Comparison of ENCODE assay signal across 8 cellular contexts in genomic region chr22:21568207-21569075, GRCh38.
DNase-seq lines count a peak whose midpoint lies in the region; ATAC-seq, FAIRE-seq and TF ChIP-seq lines count a peak whose summit lies in the region.

No MANE protein-coding gene starts in this region.

- H3K4me1 ChIP-seq in neutrophil (ENCODE audit: control insufficient read depth in 1 of 2, insufficient read depth in 1 of 2, low read depth in 1 of 2, low read length in 1 of 2): peaks cover 54 to 57% of the 10 kb centered on the region in 2 experiments

- H3K9me3 ChIP-seq in neutrophil: no peaks in the 10 kb centered on the region

- FAIRE-seq in HTR-8/SVneo (lab: Jason Lieb, UNC): no peak

- no peaks in the 10 kb centered on the region for H3K27me3 ChIP-seq in neutrophil

- TF ChIP-seq CTCF in fibroblast of mammary gland (conservative IDR thresholded peaks at IDR 0.05; ENCODE audit: control insufficient read depth, insufficient read depth, low read depth, low read length): no peak
- TF ChIP-seq CTCF in neutrophil (IDR thresholded peaks at IDR 0.05): no peak

- no peak for ATAC-seq in HG02973 (IDR thresholded peaks at IDR 0.05; ENCODE audit: unreplicated experiment)

- peak overlapping the region; percentile 92 for H3K4me3 ChIP-seq in fibroblast of mammary gland (ENCODE audit: control insufficient read depth, low read depth, low read length)
- H3K4me3 ChIP-seq in neutrophil (ENCODE audit: low read depth in 1 of 2, low read length in 1 of 2): peak overlapping the region; percentile 86 to 88

- no peaks in the 10 kb centered on the region for H3K36me3 ChIP-seq in neutrophil

- H3K27ac ChIP-seq in neutrophil: peak overlapping the region; percentile 91

- DNase-seq in NOMO-1 treated with DMSO at 0.1 percent for 48 hours (lab: John Stamatoyannopoulos, UW; ENCODE audit: unreplicated experiment) (peak; percentile 45), NOMO-1 treated with dmso at 0.1 percent for 144 hours (lab: John Stamatoyannopoulos, UW; ENCODE audit: unreplicated experiment) (no peak), HTR-8/SVneo (ENCODE audit: insufficient read length, low spot score) (peak; percentile 15), fibroblast of mammary gland (ENCODE audit: low read depth) (no peak), NCI-H446 (lab: John Stamatoyannopoulos, UW) (no peak)
- peak; percentile 26 to 34 for DNase-seq in activated CD4-positive, alpha-beta T cell treated with anti-CD3 and anti-CD28 coated beads, Interleukin-2, amount 50 U/mL, for 48 hours

Comparison
In these comparisons a context has a peak if more than half of its experiments do, and no peak if none do; other contexts are left out.
1. DNase-seq: peak in NOMO-1 treated with DMSO at 0.1 percent for 48 hours (single experiment), HTR-8/SVneo (single experiment) and activated CD4-positive, alpha-beta T cell treated with anti-CD3 and anti-CD28 coated beads, Interleukin-2, amount 50 U/mL, for 48 hours (2 of 2); none in NOMO-1 treated with dmso at 0.1 percent for 144 hours (single experiment), fibroblast of mammary gland (single experiment) and NCI-H446 (0 of 2).